Comparison of ENCODE assay signal across 10 cellular contexts in the genomic region with DNA sequence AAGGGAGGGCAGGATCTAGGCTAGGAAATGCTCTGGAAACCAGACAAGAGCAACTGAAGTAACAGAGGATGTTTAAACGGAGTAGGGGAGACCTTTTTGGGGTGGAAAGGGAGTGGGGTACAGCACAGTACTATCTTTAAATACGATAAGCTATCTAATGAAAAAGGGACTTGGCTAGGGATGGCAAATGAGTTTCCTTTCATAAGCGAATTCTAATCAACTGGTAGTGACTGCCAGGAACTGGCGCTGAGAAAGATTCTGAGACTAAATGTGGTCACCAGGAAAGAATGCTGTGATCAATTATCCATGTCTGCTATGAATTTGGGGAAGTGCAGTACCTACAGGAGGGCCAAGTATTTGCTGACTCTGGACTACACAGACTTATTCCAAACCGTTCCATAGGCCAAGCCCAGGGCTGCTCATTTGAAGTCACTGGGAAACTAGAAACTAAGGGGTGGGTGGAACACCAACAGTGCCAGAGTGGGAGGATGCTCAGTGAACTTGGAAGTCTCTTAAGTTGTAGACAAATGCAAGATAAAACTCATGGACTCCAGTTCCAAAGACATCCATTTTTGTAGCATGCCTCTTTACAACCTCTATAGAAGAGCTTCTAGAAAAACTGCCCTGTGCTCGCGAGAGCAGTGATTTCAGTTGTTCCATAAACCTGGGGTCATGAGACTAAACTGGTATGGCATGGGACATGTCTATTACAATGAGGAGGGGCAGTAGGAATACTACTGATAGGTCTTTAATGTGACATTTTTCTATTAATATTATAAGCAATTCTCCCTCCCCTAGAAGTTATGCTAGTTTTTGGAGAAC. TPM values are rescaled to one million over a fixed set of nuclear protein-coding genes. Genes with fewer than 3 reads are reported as not detected.
DNase-seq lines count a peak whose midpoint lies in the region; ATAC-seq and TF ChIP-seq lines count a peak whose summit lies in the region.
"Had no signal": no experiment of that assay in that cellular context is flagged by ENCODE, and none has a peak within 500 bp of the region (broad histone marks: within the 10 kb centered on the region; RNA-seq: fewer than 3 reads in every experiment).

No MANE protein-coding gene starts in this region.

- H3K4me3 Mint-ChIP-seq in stimulated activated naive CD8-positive, alpha-beta T cell treated with anti-CD3 and anti-CD28 coated beads, Interleukin-15, Interleukin-2, amounts not matched to agents 100 ng/mL and 50 ng/mL, for 24 hours: peak overlapping the region; percentile 94
- H3K4me3 Mint-ChIP-seq in activated T-helper 17 cell treated with anti-CD3 and anti-CD28 coated beads, Interleukin-2, amount 50 U/mL, for 72 hours: peak overlapping the region; percentile 99

- intact Hi-C loops in aorta (cut with DNase I): loop anchor here (5.0 kb wide), 1 partner anchor 40 kb away; no protein-coding TSS in a partner anchor

- ATAC-seq in stimulated activated naive CD8-positive, alpha-beta T cell treated with anti-CD3 and anti-CD28 coated beads, Interleukin-15, Interleukin-2, amounts not matched to agents 100 U/mL and 50 U/mL, for 24 hours: no peak
- no peak for ATAC-seq in activated T-helper 17 cell treated with anti-CD3 and anti-CD28 coated beads, Interleukin-2, amount 50 U/mL, for 72 hours (replicated peaks)
- ATAC-seq in aorta (ENCODE audit: low FRiP score) (peak; percentile 26), HG02840 (IDR thresholded peaks at IDR 0.05; ENCODE audit: low FRiP score, unreplicated experiment) (no peak), HG03354 (IDR thresholded peaks at IDR 0.05; ENCODE audit: poor library complexity, severe bottlenecking, unreplicated experiment) (no peak)

- no peaks in the 10 kb centered on the region for H3K4me1 ChIP-seq in aorta (ENCODE audit: control insufficient read depth in 1 of 2, insufficient read depth in 2 of 2, low read length in 2 of 2)

- TF ChIP-seq CTCF in kidney epithelial cell (IDR thresholded peaks at IDR 0.05; ENCODE audit: insufficient read depth, low read length, poor library complexity, severe bottlenecking): no peak

- H3K27ac Mint-ChIP-seq in stimulated activated naive CD8-positive, alpha-beta T cell treated with anti-CD3 and anti-CD28 coated beads, Interleukin-15, Interleukin-2, amounts not matched to agents 100 ng/mL and 50 ng/mL, for 24 hours: peak overlapping the region; percentile 43
- peak overlapping the region; percentile 58 for H3K27ac Mint-ChIP-seq in activated T-helper 17 cell treated with anti-CD3 and anti-CD28 coated beads, Interleukin-2, amount 50 U/mL, for 72 hours

- no peaks in the 10 kb centered on the region for H3K27me3 ChIP-seq in kidney epithelial cell (ENCODE audit: control insufficient read depth, insufficient read depth, low read length)
- no peaks in the 10 kb centered on the region for H3K27me3 ChIP-seq in aorta (ENCODE audit: control insufficient read depth in 1 of 2, insufficient read depth in 2 of 2, low read length in 1 of 2)

- no peaks in the 10 kb centered on the region for H3K27me3 Mint-ChIP-seq in stimulated activated naive CD8-positive, alpha-beta T cell treated with anti-CD3 and anti-CD28 coated beads, Interleukin-15, Interleukin-2, amounts not matched to agents 100 ng/mL and 50 ng/mL, for 24 hours
- H3K27me3 Mint-ChIP-seq in activated T-helper 17 cell treated with anti-CD3 and anti-CD28 coated beads, Interleukin-2, amount 50 U/mL, for 72 hours: no peaks in the 10 kb centered on the region

- 14 to 57% methylated on average over 7 of the region's 7 CpGs for WGBS in aorta, 2 donors

- H3K4me3 ChIP-seq in kidney epithelial cell (ENCODE audit: low read depth, low read length): no peak overlapping the region
- no peak overlapping the region for H3K4me3 ChIP-seq in aorta (ENCODE audit: low read length in 2 of 2)

- peaks cover 69% of the 10 kb centered on the region for H3K4me1 Mint-ChIP-seq in stimulated activated naive CD8-positive, alpha-beta T cell treated with anti-CD3 and anti-CD28 coated beads, Interleukin-15, Interleukin-2, amounts not matched to agents 100 ng/mL and 50 ng/mL, for 24 hours (ENCODE audit: low read depth)
- peaks cover 25% of the 10 kb centered on the region for H3K4me1 Mint-ChIP-seq in activated T-helper 17 cell treated with anti-CD3 and anti-CD28 coated beads, Interleukin-2, amount 50 U/mL, for 72 hours

- H3K36me3 Mint-ChIP-seq in stimulated activated naive CD8-positive, alpha-beta T cell treated with anti-CD3 and anti-CD28 coated beads, Interleukin-15, Interleukin-2, amounts not matched to agents 100 ng/mL and 50 ng/mL, for 24 hours (ENCODE audit: low read depth): peaks cover 59% of the 10 kb centered on the region
- H3K36me3 Mint-ChIP-seq in activated T-helper 17 cell treated with anti-CD3 and anti-CD28 coated beads, Interleukin-2, amount 50 U/mL, for 72 hours (ENCODE audit: low read depth): peaks cover 91% of the 10 kb centered on the region

- H3K9me3 ChIP-seq in aorta (ENCODE audit: control insufficient read depth, low read length): no peaks in the 10 kb centered on the region

- peaks cover 2% of the 10 kb centered on the region for H3K9me3 Mint-ChIP-seq in stimulated activated naive CD8-positive, alpha-beta T cell treated with anti-CD3 and anti-CD28 coated beads, Interleukin-15, Interleukin-2, amounts not matched to agents 100 ng/mL and 50 ng/mL, for 24 hours
- H3K9me3 Mint-ChIP-seq in activated T-helper 17 cell treated with anti-CD3 and anti-CD28 coated beads, Interleukin-2, amount 50 U/mL, for 72 hours: no peaks in the 10 kb centered on the region

- H3K27ac ChIP-seq in aorta (ENCODE audit: low read depth in 1 of 2, low read length in 2 of 2): peak overlapping the region in 1 of 2 donors; percentile 44

- H3K36me3 ChIP-seq in kidney epithelial cell (ENCODE audit: control insufficient read depth, insufficient read depth, low read length) (no peaks in the 10 kb centered on the region), aorta (ENCODE audit: control insufficient read depth in 1 of 2, insufficient read depth in 2 of 2, low read length in 1 of 2) (no peaks in the 10 kb centered on the region)

- no peak for DNase-seq in stimulated activated naive CD8-positive, alpha-beta T cell treated with anti-CD3 and anti-CD28 coated beads, Interleukin-15, Interleukin-2, amounts not matched to agents 100 U/mL and 50 U/mL, for 24 hours
- peak; percentile 5 for DNase-seq in kidney epithelial cell (ENCODE audit: low read depth)
- DNase-seq in aorta: no peak
- DNase-seq in RPMI8226: no peak
- DNase-seq: NCI-H1930, retina had no signal

RNA-seq across cellular contexts. Expression of a gene that starts 2.0 kb away (rescaled TPM):
- 10 to 100 TPM; 21.1 to 23.4 TPM for total RNA-seq in activated T-helper 17 cell treated with anti-CD3 and anti-CD28 coated beads, Interleukin-2, amount 50 U/mL, for 72 hours
- total RNA-seq in kidney epithelial cell (19.7 and 20.1 TPM in 2 replicates), aorta (10 to 100 TPM; 17.4 to 18.5 TPM)
- 10 to 100 TPM in 1 of 2 donors, 1 to 10 TPM in 1; 6.5 to 13.3 TPM for polyA plus RNA-seq in aorta

RNA-seq across cellular contexts. Expression of a gene that starts 2.1 kb away (rescaled TPM):
- total RNA-seq in activated T-helper 17 cell treated with anti-CD3 and anti-CD28 coated beads, Interleukin-2, amount 50 U/mL, for 72 hours: 10 to 100 TPM; 27.8 to 61.7 TPM
- total RNA-seq in kidney epithelial cell: 15.7 and 16.1 TPM in 2 replicates
- total RNA-seq in aorta: 10 to 100 TPM; 23.8 to 34.6 TPM
- 10 to 100 TPM in 1 of 2 donors, 1 to 10 TPM in 1; 8.4 to 61.6 TPM for polyA plus RNA-seq in aorta

RNA-seq across cellular contexts. Expression of a gene that starts 43.5 kb away (rescaled TPM):
- total RNA-seq in activated T-helper 17 cell treated with anti-CD3 and anti-CD28 coated beads, Interleukin-2, amount 50 U/mL, for 72 hours: 10 to 100 TPM; 18.3 to 30.5 TPM
- total RNA-seq in kidney epithelial cell (30.5 and 39.0 TPM in 2 replicates), aorta (10 to 100 TPM; 18.2 to 26.2 TPM)
- 10 to 100 TPM; 18.7 to 21.7 TPM for polyA plus RNA-seq in aorta
